Comparison of ENCODE assay signal across 33 cellular contexts in genomic region chrX:133850414-133850813, GRCh38.
"Had no signal": no experiment of that assay in that cellular context is flagged by ENCODE, and none has a peak within 500 bp of the region (broad histone marks: within the 10 kb centered on the region; RNA-seq: fewer than 3 reads in every experiment).

No MANE protein-coding gene starts in this region.

- DNase-seq: activated B cell treated with CpG ODN at 0.5 μM for 24 hours; activated CD4-positive, alpha-beta memory T cell treated with anti-CD3 and anti-CD28 coated beads for 36 hours; activated CD4-positive, alpha-beta T cell treated with anti-CD3 and anti-CD28 coated beads for 4 hours; activated CD4-positive, alpha-beta T cell treated with anti-CD3 and anti-CD28 coated beads, Interleukin-2, amount 10 ng/mL, durations not matched to agents 24 days and 14 days; activated CD4-positive, alpha-beta T cell treated with anti-CD3 and anti-CD28 coated beads, Interleukin-2, amount 50 U/mL, for 1 hour; activated CD4-positive, alpha-beta T cell treated with anti-CD3 and anti-CD28 coated beads, Interleukin-2, amount 50 U/mL, for 4 hours; activated CD4-positive, CD25-positive, alpha-beta regulatory T cell treated with anti-CD3 and anti-CD28 coated beads, Interleukin-2, amount 50 U/mL, for 72 hours; activated CD8-positive, alpha-beta memory T cell treated with anti-CD3 and anti-CD28 coated beads, Interleukin-2, amount 50 U/mL, for 4 hours; activated CD8-positive, alpha-beta T cell treated with anti-CD3 and anti-CD28 coated beads for 36 hours; activated effector memory CD4-positive, alpha-beta T cell treated with anti-CD3 and anti-CD28 coated beads, Interleukin-2, amount 50 U/mL, for 16 hours; activated gamma-delta T cell treated with Interleukin-2 at 50 U/mL for 16 hours; activated naive CD4-positive, alpha-beta T cell; activated naive CD4-positive, alpha-beta T cell treated with anti-CD3 and anti-CD28 coated beads for 36 hours; activated naive CD4-positive, alpha-beta T cell treated with anti-CD3 and anti-CD28 coated beads, Interleukin-2, amount 50 U/mL, for 16 hours; activated naive CD8-positive, alpha-beta T cell treated with anti-CD3 and anti-CD28 coated beads for 36 hours; activated T-cell treated with anti-CD3 and anti-CD28 coated beads for 4 hours; activated T-cell treated with anti-CD3 and anti-CD28 coated beads, Interleukin-2, amount 50 U/mL, for 1 hour; activated T-cell treated with anti-CD3 and anti-CD28 coated beads, Interleukin-2, amount 50 U/mL, for 4 hours; activated T-cell treated with anti-CD3 and anti-CD28 coated beads, Interleukin-2, amount 50 U/mL, for 72 hours; amygdala; anterior cingulate cortex; caudate nucleus; cerebellar nuclear complex; T-helper 1 cell; T-helper 2 cell; T-helper 9 cell had no signal

- H3K27ac ChIP-seq: ascending aorta, cardiac muscle cell, VCaP had no signal

- H3K36me3 ChIP-seq: ascending aorta, cardiac muscle cell had no signal

- H3K4me3 ChIP-seq: ascending aorta, cardiac muscle cell had no signal

- FAIRE-seq: bronchial epithelial cell, TTC549 had no signal

- ATAC-seq: activated CD8-positive, alpha-beta T cell treated with anti-CD3 and anti-CD28 coated beads for 36 hours; activated naive CD4-positive, alpha-beta T cell treated with anti-CD3 and anti-CD28 coated beads, Interleukin-2, amount 50 U/mL, for 72 hours; activated T-cell treated with anti-CD3 and anti-CD28 coated beads, Interleukin-2, amount 50 U/mL, for 4 hours; activated T-cell treated with anti-CD3 and anti-CD28 coated beads, Interleukin-2, amount 50 U/mL, for 72 hours; activated T-helper 17 cell treated with anti-CD3 and anti-CD28 coated beads, Interleukin-2, amount 50 U/mL, for 72 hours had no signal

- H3K27me3 ChIP-seq: ascending aorta, cardiac muscle cell had no signal

- H3K9me3 ChIP-seq: ascending aorta had no signal
